Comparison of ENCODE assay signal across 1 cellular context in genomic region chr13:111058796-111059506, GRCh38.
TF ChIP-seq lines count a peak whose summit lies in the region.

No MANE protein-coding gene starts in this region.

TF ChIP-seq in H1, 55 proteins besides CTCF, POLR2A, EP300 and RAD21 (continued from another document):
- TF ChIP-seq, protein P1, sequence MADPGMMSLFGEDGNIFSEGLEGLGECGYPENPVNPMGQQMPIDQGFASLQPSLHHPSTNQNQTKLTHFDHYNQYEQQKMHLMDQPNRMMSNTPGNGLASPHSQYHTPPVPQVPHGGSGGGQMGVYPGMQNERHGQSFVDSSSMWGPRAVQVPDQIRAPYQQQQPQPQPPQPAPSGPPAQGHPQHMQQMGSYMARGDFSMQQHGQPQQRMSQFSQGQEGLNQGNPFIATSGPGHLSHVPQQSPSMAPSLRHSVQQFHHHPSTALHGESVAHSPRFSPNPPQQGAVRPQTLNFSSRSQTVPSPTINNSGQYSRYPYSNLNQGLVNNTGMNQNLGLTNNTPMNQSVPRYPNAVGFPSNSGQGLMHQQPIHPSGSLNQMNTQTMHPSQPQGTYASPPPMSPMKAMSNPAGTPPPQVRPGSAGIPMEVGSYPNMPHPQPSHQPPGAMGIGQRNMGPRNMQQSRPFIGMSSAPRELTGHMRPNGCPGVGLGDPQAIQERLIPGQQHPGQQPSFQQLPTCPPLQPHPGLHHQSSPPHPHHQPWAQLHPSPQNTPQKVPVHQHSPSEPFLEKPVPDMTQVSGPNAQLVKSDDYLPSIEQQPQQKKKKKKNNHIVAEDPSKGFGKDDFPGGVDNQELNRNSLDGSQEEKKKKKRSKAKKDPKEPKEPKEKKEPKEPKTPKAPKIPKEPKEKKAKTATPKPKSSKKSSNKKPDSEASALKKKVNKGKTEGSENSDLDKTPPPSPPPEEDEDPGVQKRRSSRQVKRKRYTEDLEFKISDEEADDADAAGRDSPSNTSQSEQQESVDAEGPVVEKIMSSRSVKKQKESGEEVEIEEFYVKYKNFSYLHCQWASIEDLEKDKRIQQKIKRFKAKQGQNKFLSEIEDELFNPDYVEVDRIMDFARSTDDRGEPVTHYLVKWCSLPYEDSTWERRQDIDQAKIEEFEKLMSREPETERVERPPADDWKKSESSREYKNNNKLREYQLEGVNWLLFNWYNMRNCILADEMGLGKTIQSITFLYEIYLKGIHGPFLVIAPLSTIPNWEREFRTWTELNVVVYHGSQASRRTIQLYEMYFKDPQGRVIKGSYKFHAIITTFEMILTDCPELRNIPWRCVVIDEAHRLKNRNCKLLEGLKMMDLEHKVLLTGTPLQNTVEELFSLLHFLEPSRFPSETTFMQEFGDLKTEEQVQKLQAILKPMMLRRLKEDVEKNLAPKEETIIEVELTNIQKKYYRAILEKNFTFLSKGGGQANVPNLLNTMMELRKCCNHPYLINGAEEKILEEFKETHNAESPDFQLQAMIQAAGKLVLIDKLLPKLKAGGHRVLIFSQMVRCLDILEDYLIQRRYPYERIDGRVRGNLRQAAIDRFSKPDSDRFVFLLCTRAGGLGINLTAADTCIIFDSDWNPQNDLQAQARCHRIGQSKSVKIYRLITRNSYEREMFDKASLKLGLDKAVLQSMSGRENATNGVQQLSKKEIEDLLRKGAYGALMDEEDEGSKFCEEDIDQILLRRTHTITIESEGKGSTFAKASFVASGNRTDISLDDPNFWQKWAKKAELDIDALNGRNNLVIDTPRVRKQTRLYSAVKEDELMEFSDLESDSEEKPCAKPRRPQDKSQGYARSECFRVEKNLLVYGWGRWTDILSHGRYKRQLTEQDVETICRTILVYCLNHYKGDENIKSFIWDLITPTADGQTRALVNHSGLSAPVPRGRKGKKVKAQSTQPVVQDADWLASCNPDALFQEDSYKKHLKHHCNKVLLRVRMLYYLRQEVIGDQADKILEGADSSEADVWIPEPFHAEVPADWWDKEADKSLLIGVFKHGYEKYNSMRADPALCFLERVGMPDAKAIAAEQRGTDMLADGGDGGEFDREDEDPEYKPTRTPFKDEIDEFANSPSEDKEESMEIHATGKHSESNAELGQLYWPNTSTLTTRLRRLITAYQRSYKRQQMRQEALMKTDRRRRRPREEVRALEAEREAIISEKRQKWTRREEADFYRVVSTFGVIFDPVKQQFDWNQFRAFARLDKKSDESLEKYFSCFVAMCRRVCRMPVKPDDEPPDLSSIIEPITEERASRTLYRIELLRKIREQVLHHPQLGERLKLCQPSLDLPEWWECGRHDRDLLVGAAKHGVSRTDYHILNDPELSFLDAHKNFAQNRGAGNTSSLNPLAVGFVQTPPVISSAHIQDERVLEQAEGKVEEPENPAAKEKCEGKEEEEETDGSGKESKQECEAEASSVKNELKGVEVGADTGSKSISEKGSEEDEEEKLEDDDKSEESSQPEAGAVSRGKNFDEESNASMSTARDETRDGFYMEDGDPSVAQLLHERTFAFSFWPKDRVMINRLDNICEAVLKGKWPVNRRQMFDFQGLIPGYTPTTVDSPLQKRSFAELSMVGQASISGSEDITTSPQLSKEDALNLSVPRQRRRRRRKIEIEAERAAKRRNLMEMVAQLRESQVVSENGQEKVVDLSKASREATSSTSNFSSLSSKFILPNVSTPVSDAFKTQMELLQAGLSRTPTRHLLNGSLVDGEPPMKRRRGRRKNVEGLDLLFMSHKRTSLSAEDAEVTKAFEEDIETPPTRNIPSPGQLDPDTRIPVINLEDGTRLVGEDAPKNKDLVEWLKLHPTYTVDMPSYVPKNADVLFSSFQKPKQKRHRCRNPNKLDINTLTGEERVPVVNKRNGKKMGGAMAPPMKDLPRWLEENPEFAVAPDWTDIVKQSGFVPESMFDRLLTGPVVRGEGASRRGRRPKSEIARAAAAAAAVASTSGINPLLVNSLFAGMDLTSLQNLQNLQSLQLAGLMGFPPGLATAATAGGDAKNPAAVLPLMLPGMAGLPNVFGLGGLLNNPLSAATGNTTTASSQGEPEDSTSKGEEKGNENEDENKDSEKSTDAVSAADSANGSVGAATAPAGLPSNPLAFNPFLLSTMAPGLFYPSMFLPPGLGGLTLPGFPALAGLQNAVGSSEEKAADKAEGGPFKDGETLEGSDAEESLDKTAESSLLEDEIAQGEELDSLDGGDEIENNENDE (IDR thresholded peaks at IDR 0.05; ENCODE audit: insufficient replicate concordance, low read length) = no peak
- TF ChIP-seq, protein P2, sequence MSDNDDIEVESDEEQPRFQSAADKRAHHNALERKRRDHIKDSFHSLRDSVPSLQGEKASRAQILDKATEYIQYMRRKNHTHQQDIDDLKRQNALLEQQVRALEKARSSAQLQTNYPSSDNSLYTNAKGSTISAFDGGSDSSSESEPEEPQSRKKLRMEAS (IDR thresholded peaks at IDR 0.05) = no peak
- TF ChIP-seq FOSL1 (IDR thresholded peaks at IDR 0.05; ENCODE audit: insufficient read depth, low read depth, low read length) = no peak
- TF ChIP-seq SIRT6 (IDR thresholded peaks at IDR 0.05; ENCODE audit: low read length) = no peak
- TF ChIP-seq SP2 (IDR thresholded peaks at IDR 0.05; ENCODE audit: low read length) = no peak
- no peak for TF ChIP-seq CBX8 (IDR thresholded peaks at IDR 0.05; ENCODE audit: borderline replicate concordance, low read depth, low read length)
TF ChIP-seq in H1: peak in this region for 0.
